ENCODE assay signal across 17 cellular contexts in genomic region chr22:23695141-23695540, GRCh38. TPM values are rescaled to one million over a fixed set of nuclear protein-coding genes. Genes with fewer than 3 reads are reported as not detected.
DNase-seq lines count a peak whose midpoint lies in the region; ATAC-seq and TF ChIP-seq lines count a peak whose summit lies in the region.
"Had no signal": no experiment of that assay in that cellular context is flagged by ENCODE, and none has a peak within 500 bp of the region (broad histone marks: within the 10 kb centered on the region; RNA-seq: fewer than 3 reads in every experiment).

No MANE protein-coding gene starts in this region.

- H3K27me3 Mint-ChIP-seq in CD4-positive, alpha-beta memory T cell: no peaks in the 10 kb centered on the region
- no peaks in the 10 kb centered on the region for H3K27me3 Mint-ChIP-seq in activated T-helper 17 cell treated with anti-CD3 and anti-CD28 coated beads, Interleukin-2, amount 50 U/mL, for 72 hours
- no peaks in the 10 kb centered on the region for H3K27me3 Mint-ChIP-seq in natural killer cell (ENCODE audit: low read depth in 2 of 2)
- peaks cover 2% of the 10 kb centered on the region for H3K27me3 Mint-ChIP-seq in neural progenitor cell (ENCODE audit: insufficient read depth, low read depth)

- TF ChIP-seq CTCF in natural killer cell (IDR thresholded peaks at IDR 0.05) (no peak), thyroid gland (IDR thresholded peaks at IDR 0.05) (no peak), neural progenitor cell (IDR thresholded peaks at IDR 0.05) (no peak)

- peak overlapping the region in 7 of 11 experiments; percentile 74 to 84 (median 82); a peak in 12 of 22 replicates for H3K9ac ChIP-seq in BLaER1 treated with 17β-estradiol and CSF1 and Interleukin-3, amounts not matched to agents 10 nM and 100 nM
- H3K9ac ChIP-seq in neural progenitor cell: no peak overlapping the region
- H3K9ac ChIP-seq: parathyroid adenoma had no signal

- peaks cover 53 to 77% (median 67%) of the 10 kb centered on the region in 11 experiments for H3K36me3 ChIP-seq in BLaER1 treated with 17β-estradiol and CSF1 and Interleukin-3, amounts not matched to agents 10 nM and 100 nM
- peaks cover 31% of the 10 kb centered on the region for H3K36me3 ChIP-seq in CD4-positive, alpha-beta memory T cell (ENCODE audit: insufficient read depth, low read length)
- H3K36me3 ChIP-seq in thyroid gland (peaks cover 13 to 17% of the 10 kb centered on the region in 2 donors), neural progenitor cell (no peaks in the 10 kb centered on the region)

- POLR2A ChIA-PET in CD4-positive, alpha-beta memory T cell (lab: Charles Lee; ENCODE audit: partially characterized antibody): interaction anchor here (0.9 to 4.6 kb wide), 6 partner anchors 9 to 199 kb away, joined by 3 to 76 read pairs (median 15); partner anchors contain the start of genes MIF and ZNF70

- 68 to 75% methylated on average over 2 of the region's 3 CpGs for WGBS in thyroid gland, 2 donors

- peaks cover 0 to 1% (median 0%) of the 10 kb centered on the region in 8 donors for H3K9me3 Mint-ChIP-seq in CD4-positive, alpha-beta memory T cell
- H3K9me3 Mint-ChIP-seq in activated T-helper 17 cell treated with anti-CD3 and anti-CD28 coated beads, Interleukin-2, amount 50 U/mL, for 72 hours: no peaks in the 10 kb centered on the region
- H3K9me3 Mint-ChIP-seq in natural killer cell: no peaks in the 10 kb centered on the region
- H3K9me3 Mint-ChIP-seq in neural progenitor cell: no peaks in the 10 kb centered on the region

- ATAC-seq in activated T-helper 17 cell treated with anti-CD3 and anti-CD28 coated beads, Interleukin-2, amount 50 U/mL, for 72 hours (replicated peaks): no peak
- no peak for ATAC-seq in natural killer cell
- ATAC-seq: heart right ventricle had no signal

- H3K4me1 Mint-ChIP-seq in CD4-positive, alpha-beta memory T cell: peaks cover 22 to 54% (median 38%) of the 10 kb centered on the region in 4 donors
- H3K4me1 Mint-ChIP-seq in activated T-helper 17 cell treated with anti-CD3 and anti-CD28 coated beads, Interleukin-2, amount 50 U/mL, for 72 hours: peaks cover 18% of the 10 kb centered on the region
- H3K4me1 Mint-ChIP-seq in natural killer cell: peaks cover 29 to 34% of the 10 kb centered on the region in 2 donors
- H3K4me1 Mint-ChIP-seq in neural progenitor cell: no peaks in the 10 kb centered on the region

- H3K79me2 ChIP-seq in neural progenitor cell (ENCODE audit: low read depth): no peaks in the 10 kb centered on the region

- H3K9me3 ChIP-seq in BLaER1 treated with 17β-estradiol and CSF1 and Interleukin-3, amounts not matched to agents 10 nM and 100 nM (replicated peaks in 1 of 11): no peaks in the 10 kb centered on the region
- H3K9me3 ChIP-seq in CD4-positive, alpha-beta memory T cell (ENCODE audit: control insufficient read depth in 1 of 2, low read length in 2 of 2): no peaks in the 10 kb centered on the region
- no peaks in the 10 kb centered on the region for H3K9me3 ChIP-seq in thyroid gland
- no peaks in the 10 kb centered on the region for H3K9me3 ChIP-seq in neural progenitor cell (ENCODE audit: low read depth)
- H3K9me3 ChIP-seq: heart right ventricle had no signal

- peaks cover 41 to 79% (median 75%) of the 10 kb centered on the region in 10 experiments for H3K4me1 ChIP-seq in BLaER1 treated with 17β-estradiol and CSF1 and Interleukin-3, amounts not matched to agents 10 nM and 100 nM
- H3K4me1 ChIP-seq in CD4-positive, alpha-beta memory T cell (ENCODE audit: insufficient read depth, low read length): peaks cover 43% of the 10 kb centered on the region
- H3K4me1 ChIP-seq in thyroid gland: no peaks in the 10 kb centered on the region
- H3K4me1 ChIP-seq in neural progenitor cell: no peaks in the 10 kb centered on the region

- H3K27ac Mint-ChIP-seq in CD4-positive, alpha-beta memory T cell: peak overlapping the region; percentile 98 to 100 (median 100)
- H3K27ac Mint-ChIP-seq in activated T-helper 17 cell treated with anti-CD3 and anti-CD28 coated beads, Interleukin-2, amount 50 U/mL, for 72 hours: peak overlapping the region; percentile 98
- peak overlapping the region; percentile 100 for H3K27ac Mint-ChIP-seq in natural killer cell
- H3K27ac Mint-ChIP-seq in neural progenitor cell: no peak overlapping the region

- peak overlapping the region in 5 of 10 experiments; percentile 40 to 52 (median 46); a peak in 6 of 20 replicates for H3K4me3 ChIP-seq in BLaER1 treated with 17β-estradiol and CSF1 and Interleukin-3, amounts not matched to agents 10 nM and 100 nM
- H3K4me3 ChIP-seq in CD4-positive, alpha-beta memory T cell (ENCODE audit: low read length in 2 of 2): peak overlapping the region in 1 of 2 donors; percentile 37
- H3K4me3 ChIP-seq in thyroid gland (replicated peaks in 1 of 3): no peak overlapping the region
- no peak overlapping the region for H3K4me3 ChIP-seq in neural progenitor cell
- H3K4me3 ChIP-seq: heart right ventricle had no signal

- no peak for TF ChIP-seq POLR2A in thyroid gland (IDR thresholded peaks at IDR 0.05)

- H3K27me3 ChIP-seq in BLaER1 treated with 17β-estradiol and CSF1 and Interleukin-3, amounts not matched to agents 10 nM and 100 nM: no peaks in the 10 kb centered on the region
- H3K27me3 ChIP-seq in CD4-positive, alpha-beta memory T cell (ENCODE audit: insufficient read depth, low read length): no peaks in the 10 kb centered on the region
- H3K27me3 ChIP-seq in thyroid gland: no peaks in the 10 kb centered on the region
- H3K27me3 ChIP-seq in neural progenitor cell: no peaks in the 10 kb centered on the region
- H3K27me3 ChIP-seq: brain microvascular endothelial cell, heart right ventricle had no signal

- DNase-seq in CD4-positive, alpha-beta memory T cell: no peak
- no peak for DNase-seq in natural killer cell
- DNase-seq in thyroid gland: no peak
- no peak for DNase-seq in pons (ENCODE audit: low spot score)
- no peak for DNase-seq in neural progenitor cell (ENCODE audit: low spot score)
- DNase-seq: brain microvascular endothelial cell, heart right ventricle, KG1, kidney glomerular epithelial cell, NCI-H1417, NCI-H2171, substantia nigra had no signal

- no peak overlapping the region for H2AFZ ChIP-seq in neural progenitor cell (replicated peaks)
- H2AFZ ChIP-seq: parathyroid adenoma had no signal

- H3F3A ChIP-seq in neural progenitor cell (ENCODE audit: low read depth): no peaks in the 10 kb centered on the region

- intact Hi-C loops in CD4-positive, alpha-beta memory T cell (cut with micrococcal nuclease): loop anchor here (5.0 to 10.0 kb wide), 2 partner anchors 72 to 140 kb away; partner anchors contain the start of genes CHCHD10 and DERL3
- intact Hi-C loops in natural killer cell (cut with micrococcal nuclease): no loop called here
- intact Hi-C loops in thyroid gland (cut with DNase I): no loop called here

- H3K4me3 Mint-ChIP-seq in CD4-positive, alpha-beta memory T cell: peak overlapping the region in 7 of 8 donors; percentile 10 to 99 (median 31)
- peak overlapping the region; percentile 92 for H3K4me3 Mint-ChIP-seq in activated T-helper 17 cell treated with anti-CD3 and anti-CD28 coated beads, Interleukin-2, amount 50 U/mL, for 72 hours
- peak overlapping the region; percentile 53 for H3K4me3 Mint-ChIP-seq in natural killer cell
- H3K4me3 Mint-ChIP-seq in neural progenitor cell: no peak overlapping the region

- CTCF ChIA-PET in CD4-positive, alpha-beta memory T cell (lab: Charles Lee; ENCODE audit: partially characterized antibody): interaction anchor here (2.0 kb wide), 1 partner anchor 22 kb away, joined by 8 read pairs; no protein-coding TSS in a partner anchor

- peaks cover 0 to 53% (median 6%) of the 10 kb centered on the region in 11 experiments; a peak in 8 of 22 replicates for H4K20me1 ChIP-seq in BLaER1 treated with 17β-estradiol and CSF1 and Interleukin-3, amounts not matched to agents 10 nM and 100 nM
- peaks cover 7% of the 10 kb centered on the region for H4K20me1 ChIP-seq in neural progenitor cell (ENCODE audit: low read depth)

- peak overlapping the region; percentile 86 to 99 (median 94) for H3K4me2 ChIP-seq in BLaER1 treated with 17β-estradiol and CSF1 and Interleukin-3, amounts not matched to agents 10 nM and 100 nM
- no peak overlapping the region for H3K4me2 ChIP-seq in neural progenitor cell

- H3K36me3 Mint-ChIP-seq in CD4-positive, alpha-beta memory T cell: peaks cover 50 to 53% of the 10 kb centered on the region in 2 donors
- peaks cover 39% of the 10 kb centered on the region for H3K36me3 Mint-ChIP-seq in activated T-helper 17 cell treated with anti-CD3 and anti-CD28 coated beads, Interleukin-2, amount 50 U/mL, for 72 hours (ENCODE audit: low read depth)
- peaks cover 6% of the 10 kb centered on the region for H3K36me3 Mint-ChIP-seq in natural killer cell
- peaks cover 20% of the 10 kb centered on the region for H3K36me3 Mint-ChIP-seq in neural progenitor cell

- H3K27ac ChIP-seq in BLaER1 treated with 17β-estradiol and CSF1 and Interleukin-3, amounts not matched to agents 10 nM and 100 nM: peak overlapping the region in 10 of 11 experiments; percentile 75 to 97 (median 91); a peak in 18 of 22 replicates
- H3K27ac ChIP-seq in CD4-positive, alpha-beta memory T cell (ENCODE audit: low read depth, low read length): peak overlapping the region; percentile 82
- H3K27ac ChIP-seq in thyroid gland (no peak overlapping the region), neural progenitor cell (no peak overlapping the region)
- H3K27ac ChIP-seq: brain microvascular endothelial cell, parathyroid adenoma had no signal

RNA-seq across cellular contexts. Expression of gene RGL4, which starts 4.3 kb away (rescaled TPM):
- 1 to 10 TPM; 7.2 to 9.8 TPM for total RNA-seq in CD4-positive, alpha-beta memory T cell
- 10 to 100 TPM; 58.3 to 64.9 TPM for polyA plus RNA-seq in CD4-positive, alpha-beta memory T cell
- 10 to 100 TPM in 1 of 2 donors, 1 to 10 TPM in 1; 4.1 to 10.4 TPM for total RNA-seq in activated T-helper 17 cell treated with anti-CD3 and anti-CD28 coated beads, Interleukin-2, amount 50 U/mL, for 72 hours
- total RNA-seq in natural killer cell (10 to 100 TPM; 11.6 to 14.5 (median 12.7) TPM), thyroid gland (1 to 10 TPM in 1 of 4 donors, under 1 TPM in 1, not detected in 2; 0.25 to 1.3 TPM), neural progenitor cell (ENCODE audit: low replicate concordance) (not detected in 2 replicates)
- polyA plus RNA-seq: BJ had no signal

RNA-seq across cellular contexts. Expression of gene ZNF70, which starts 55.8 kb away (rescaled TPM):
- total RNA-seq in CD4-positive, alpha-beta memory T cell: 1 to 10 TPM; 6.4 to 7.4 TPM
- polyA plus RNA-seq in CD4-positive, alpha-beta memory T cell: under 1 TPM in 1 of 2 donors, not detected in 1; 0.37 TPM
- 1 to 10 TPM in 1 of 2 donors, under 1 TPM in 1; 0.82 to 1.1 TPM for total RNA-seq in activated T-helper 17 cell treated with anti-CD3 and anti-CD28 coated beads, Interleukin-2, amount 50 U/mL, for 72 hours
- total RNA-seq in natural killer cell (1 to 10 TPM; 7.4 to 9.1 (median 7.7) TPM), thyroid gland (10 to 100 TPM in 1 of 4 donors, 1 to 10 TPM in 3; 5.0 to 10.7 (median 7.4) TPM), neural progenitor cell (ENCODE audit: low replicate concordance) (3.9 and 4.6 TPM in 2 replicates)

RNA-seq across cellular contexts. Expression of gene VPREB3, which starts 59.1 kb away (rescaled TPM):
- total RNA-seq in CD4-positive, alpha-beta memory T cell: not detected
- polyA plus RNA-seq in CD4-positive, alpha-beta memory T cell: 1 to 10 TPM; 1.2 to 5.5 TPM
- total RNA-seq in activated T-helper 17 cell treated with anti-CD3 and anti-CD28 coated beads, Interleukin-2, amount 50 U/mL, for 72 hours: not detected
- total RNA-seq in natural killer cell: not detected
- total RNA-seq in thyroid gland: not detected
- total RNA-seq in neural progenitor cell (ENCODE audit: low replicate concordance): not detected in 2 replicates
- total RNA-seq: mucosa of gallbladder had no signal

Comparison
In these comparisons a context has a peak if more than half of its experiments do, and no peak if none do; other contexts are left out.
1. H3K27ac ChIP-seq: peak in BLaER1 treated with 17β-estradiol and CSF1 and Interleukin-3, amounts not matched to agents 10 nM and 100 nM (10 of 11) and CD4-positive, alpha-beta memory T cell (single experiment); none in thyroid gland (0 of 3) and neural progenitor cell (single experiment).